In genomic region chr16:53099318-53100130, GRCh38 we compare ENCODE assay signal across 8 cellular contexts. TPM values are rescaled to one million over a fixed set of nuclear protein-coding genes. Genes with fewer than 3 reads are reported as not detected.
A peak's percentile ranks its signal among the peaks of the same experiment; 100 is the strongest.
DNase-seq lines count a peak whose midpoint lies in the region; ATAC-seq and TF ChIP-seq lines count a peak whose summit lies in the region.

No MANE protein-coding gene starts in this region.

- no peaks in the 10 kb centered on the region for H3K9me3 ChIP-seq in A673 (ENCODE audit: low read depth, low read length, poor library complexity, severe bottlenecking)
- H3K9me3 ChIP-seq in colonic mucosa, result no peaks in the 10 kb centered on the region

- TF ChIP-seq CTCF in A673 (conservative IDR thresholded peaks at IDR 0.05; ENCODE audit: low read depth, low read length), result no peak
- no peak for TF ChIP-seq CTCF in colonic mucosa (IDR thresholded peaks at IDR 0.05)

- H3K27me3 ChIP-seq in A673 (replicated peaks; ENCODE audit: insufficient read depth, low read depth, low read length, poor library complexity), result no peaks in the 10 kb centered on the region
- no peaks in the 10 kb centered on the region for H3K27me3 ChIP-seq in colonic mucosa

- peaks cover 54% of the 10 kb centered on the region for H3K4me1 ChIP-seq in A673 (ENCODE audit: insufficient read depth, low read length, poor library complexity, severe bottlenecking)
- peaks cover 24% of the 10 kb centered on the region for H3K4me1 ChIP-seq in colonic mucosa

- no TSS peak for BruUV-seq in A673 (replicated peaks; lab: Mats Ljungman, UMichigan)

- peak; percentile 87 for DNase-seq in A673 (ENCODE audit: low spot score)
- DNase-seq in NCI-H2227 (lab: John Stamatoyannopoulos, UW; ENCODE audit: unreplicated experiment), result peak; percentile 70
- DNase-seq in activated CD4-positive, alpha-beta T cell treated with anti-CD3 and anti-CD28 coated beads for 24 hours (ENCODE audit: low read depth in 2 of 2), result peak; percentile 14 to 28
- DNase-seq in colonic mucosa, result peak; percentile 95
- DNase-seq in kidney tubule cell (ENCODE audit: low spot score), result peak; percentile 99
- DNase-seq in stimulated activated CD4-positive, alpha-beta T cell treated with anti-CD3 and anti-CD28 coated beads, Interleukin-15, amount 100 ng/mL, for 48 hours (ENCODE audit: low read depth in 2 of 2), result peak; percentile 25 to 42

- CTCF ChIA-PET in A673 (lab: Charles Lee), result interaction anchor here (0.5 to 1.2 kb wide), 3 partner anchors 37 to 306 kb away, joined by 4 to 6 read pairs (median 5); partner anchors contain the start of gene CHD9

- peak overlapping the region; percentile 53 to 93 for H3K9ac ChIP-seq in colonic mucosa (ENCODE audit: low read depth in 2 of 2, low read length in 2 of 2)

- peak overlapping the region; percentile 92 for H3K27ac ChIP-seq in A673 (ENCODE audit: low read depth, low read length, poor library complexity, severe bottlenecking)
- H3K27ac ChIP-seq in colonic mucosa, result peak overlapping the region; percentile 95

- H3K36me3 ChIP-seq in A673 (ENCODE audit: insufficient read depth, low read length, poor library complexity, severe bottlenecking) (no peaks in the 10 kb centered on the region), colonic mucosa (no peaks in the 10 kb centered on the region)

- POLR2A ChIA-PET in A673 (lab: Charles Lee; ENCODE audit: low non-redundant PET), result interaction anchor here (1.7 kb wide), 1 partner anchor 13 kb away, joined by 7 read pairs; no protein-coding TSS in a partner anchor

- H3K4me3 ChIP-seq in A673 (ENCODE audit: low read depth, low read length, poor library complexity, severe bottlenecking) (peak overlapping the region; percentile 49), colonic mucosa (peak overlapping the region; percentile 43)

- intact Hi-C loops in A673 (cut with micrococcal nuclease; ENCODE audit: unreplicated experiment) (loop anchor here (1.0 kb wide), 1 partner anchor 44 kb away; no protein-coding TSS in a partner anchor), colonic mucosa (cut with DNase I) (loop anchor here (5.0 kb wide), 1 partner anchor 42 kb away; no protein-coding TSS in a partner anchor)

- peak; percentile 46 for ATAC-seq in GM18873 (IDR thresholded peaks at IDR 0.05; ENCODE audit: low FRiP score, unreplicated experiment)
- ATAC-seq in HG03135 (IDR thresholded peaks at IDR 0.05; ENCODE audit: unreplicated experiment), result peak; percentile 62

RNA-seq across cellular contexts. Expression of gene CHD9, which starts 44.7 kb away (rescaled TPM):
- total RNA-seq in A673 (2021), result 64.1 and 76.8 TPM in 2 replicates
- 10 to 100 TPM; 39.2 to 66.1 TPM for total RNA-seq in colonic mucosa

RNA-seq across cellular contexts. Expression of gene CHD9NB, which starts 46.8 kb away (rescaled TPM):
- total RNA-seq in A673 (2021), result 3.8 and 4.3 TPM in 2 replicates
- total RNA-seq in colonic mucosa, result 1 to 10 TPM; 2.5 to 5.6 TPM

Comparison
In these comparisons a context has a peak if more than half of its experiments do, and no peak if none do; other contexts are left out.
1. Peak in every context shown above with its lines: DNase-seq, ATAC-seq, H3K4me3 ChIP-seq and H3K27ac ChIP-seq.
2. DNase-seq: peak in every context shown above with its lines; median percentile 99 in kidney tubule cell; 95 in colonic mucosa; 87 in A673; 70 in NCI-H2227; 34 in stimulated activated CD4-positive, alpha-beta T cell treated with anti-CD3 and anti-CD28 coated beads, Interleukin-15, amount 100 ng/mL, for 48 hours; 21 in activated CD4-positive, alpha-beta T cell treated with anti-CD3 and anti-CD28 coated beads for 24 hours.